8 cellular contexts compared by ENCODE assay signal in the genomic region with DNA sequence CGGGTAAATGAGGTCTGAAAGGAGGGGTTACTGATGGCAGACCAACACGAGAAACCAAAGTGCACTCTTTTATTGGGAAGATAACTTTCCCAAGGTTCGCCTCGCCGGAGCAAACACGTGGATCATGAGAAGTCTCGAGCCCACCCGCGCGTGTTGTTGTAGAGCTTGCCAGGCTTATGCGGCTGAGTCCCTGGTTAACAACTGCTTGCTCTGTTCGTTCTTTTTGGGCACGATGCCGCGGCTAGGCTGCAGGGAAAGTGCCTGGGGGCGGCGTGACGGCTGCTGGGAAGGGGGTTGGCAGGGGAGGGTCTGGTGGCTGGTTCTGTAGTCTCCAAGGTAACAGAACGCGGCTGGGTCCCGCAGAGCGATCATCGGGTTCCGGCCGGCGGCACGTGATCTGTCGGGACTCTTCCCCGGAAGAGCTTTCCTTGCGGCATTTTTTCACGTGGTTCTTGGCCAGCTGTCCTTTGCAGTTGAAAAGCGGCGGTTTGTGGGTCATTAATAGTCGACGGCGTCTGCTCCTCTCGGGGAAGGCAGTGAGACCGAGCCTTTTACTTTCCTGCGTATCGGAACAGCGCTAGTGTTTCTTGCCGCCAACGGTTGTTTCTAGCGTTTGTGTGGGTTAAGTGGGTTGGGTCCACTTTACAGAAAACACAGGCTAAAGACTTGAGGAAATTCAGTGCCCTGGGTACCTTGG. TPM values are rescaled to one million over a fixed set of nuclear protein-coding genes. Genes with fewer than 3 reads are reported as not detected.
DNase-seq lines count a peak whose midpoint lies in the region; ATAC-seq and TF ChIP-seq lines count a peak whose summit lies in the region.

No MANE protein-coding gene starts in this region.

- H3K27ac Mint-ChIP-seq in activated naive CD4-positive, alpha-beta T cell treated with anti-CD3 and anti-CD28 coated beads, Interleukin-2, amount 50 U/mL, for 72 hours = peak overlapping the region; percentile 87 to 94

- peak overlapping the region; percentile 77 for H3K27ac ChIP-seq in substantia nigra (ENCODE audit: low read depth, low read length, poor library complexity, severe bottlenecking)

- ATAC-seq in activated naive CD4-positive, alpha-beta T cell treated with anti-CD3 and anti-CD28 coated beads, Interleukin-2, amount 50 U/mL, for 72 hours = peak; percentile 42 to 73

- in situ Hi-C loops in ACHN (cut with HindIII; ENCODE audit: low pct_ligation_motif_present, low pct_unique_long_range_greater_than_20kb, low sequenced_read_pairs) = no loop called here

- intact Hi-C loops in head of caudate nucleus (cut with DNase I) = loop anchor here (5.0 kb wide), 2 partner anchors 39 to 104 kb away; a partner anchor contains a TSS

- H3K36me3 Mint-ChIP-seq in activated naive CD4-positive, alpha-beta T cell treated with anti-CD3 and anti-CD28 coated beads, Interleukin-2, amount 50 U/mL, for 72 hours = peaks cover 27% of the 10 kb centered on the region in 2 donors

- peak; percentile 61 for TF ChIP-seq POLR2A in GM19099 (IDR thresholded peaks at IDR 0.05; ENCODE audit: extremely low read depth, insufficient read length, low read depth)

- H3K9me3 Mint-ChIP-seq in activated naive CD4-positive, alpha-beta T cell treated with anti-CD3 and anti-CD28 coated beads, Interleukin-2, amount 50 U/mL, for 72 hours = peaks cover 0 to 5% of the 10 kb centered on the region in 2 donors

- DNase-seq in ACHN (peak; percentile 82), LoVo (ENCODE audit: low spot score) (peak; percentile 64), SKM-1 (lab: John Stamatoyannopoulos, UW; ENCODE audit: unreplicated experiment) (peak; percentile 43), head of caudate nucleus (peak; percentile 68 to 94 (median 84)), occipital lobe (lab: John Stamatoyannopoulos, UW) (peak; percentile 79), substantia nigra (lab: John Stamatoyannopoulos, UW) (peak; percentile 28 to 91 (median 76))
- DNase-seq in activated naive CD4-positive, alpha-beta T cell treated with anti-CD3 and anti-CD28 coated beads, Interleukin-2, amount 50 U/mL, for 72 hours (ENCODE audit: low spot score in 2 of 2) = peak; percentile 58 to 81

RNA-seq across cellular contexts. Expression of a gene that starts 1.5 kb away (rescaled TPM):
- total RNA-seq in activated naive CD4-positive, alpha-beta T cell treated with anti-CD3 and anti-CD28 coated beads, Interleukin-2, amount 50 U/mL, for 72 hours = 10 to 100 TPM; 25.7 to 36.2 TPM
- 112 TPM for total RNA-seq in occipital lobe

Comparison
In these comparisons a context has a peak if more than half of its experiments do, and no peak if none do; other contexts are left out.
1. Peak in every context shown above with its lines: DNase-seq, ATAC-seq and H3K27ac ChIP-seq.